ENCODE assay signal across 10 cellular contexts in genomic region chr1:30743584-30744059, GRCh38. TPM values are rescaled to one million over a fixed set of nuclear protein-coding genes. Genes with fewer than 3 reads are reported as not detected.
A peak's percentile ranks its signal among the peaks of the same experiment; 100 is the strongest.
DNase-seq lines count a peak whose midpoint lies in the region; ATAC-seq and TF ChIP-seq lines count a peak whose summit lies in the region.
"Had no signal": no experiment of that assay in that cellular context is flagged by ENCODE, and none has a peak within 500 bp of the region (broad histone marks: within the 10 kb centered on the region; RNA-seq: fewer than 3 reads in every experiment).

No MANE protein-coding gene starts in this region.

- peaks cover 75% of the 10 kb centered on the region for H3K36me3 Mint-ChIP-seq in T-helper 2 cell treated with Interferon-gamma antibody and Interleukin-4, amounts not matched to agents 5 μg/mL and 100 μg/mL, for 36 hours (ENCODE audit: low read depth)

- peak; percentile 34 for ATAC-seq in HG03135 (IDR thresholded peaks at IDR 0.05; ENCODE audit: unreplicated experiment)
- ATAC-seq in HG02973 (IDR thresholded peaks at IDR 0.05; ENCODE audit: unreplicated experiment): no peak

- TF ChIP-seq CTCF in GM13977 (IDR thresholded peaks at IDR 0.05; ENCODE audit: extremely low read depth, insufficient read depth, missing control alignments): no peak

- DNase-seq in GM13977 (ENCODE audit: low spot score) (peak; percentile 78), dermis microvascular lymphatic vessel endothelial cell (ENCODE audit: low read depth in 2 of 2) (peak; percentile 85 to 91), NCI-H2196 (lab: John Stamatoyannopoulos, UW; ENCODE audit: unreplicated experiment) (no peak), cortex of kidney (lab: John Stamatoyannopoulos, UW) (no peak)
- peak; percentile 72 for DNase-seq in T-helper 2 cell treated with Interferon-gamma antibody and Interleukin-4, amounts not matched to agents 5 μg/mL and 100 μg/mL, for 36 hours (ENCODE audit: low spot score)
- DNase-seq in stimulated activated naive CD4-positive, alpha-beta T cell (lab: John Stamatoyannopoulos, UW): peak; percentile 43 to 91 (median 81)

- in situ Hi-C loops in GM13977 (cut with MboI; ENCODE audit: low pct_unique_long_range_greater_than_20kb, low sequenced_read_pairs, unreplicated experiment): loop anchor here (5.0 kb wide), 1 partner anchor 34 kb away; no protein-coding TSS in a partner anchor

- peaks cover 3% of the 10 kb centered on the region for H3K9me3 Mint-ChIP-seq in T-helper 2 cell treated with Interferon-gamma antibody and Interleukin-4, amounts not matched to agents 5 μg/mL and 100 μg/mL, for 36 hours

- no peaks in the 10 kb centered on the region for H3K27me3 Mint-ChIP-seq in T-helper 2 cell treated with Interferon-gamma antibody and Interleukin-4, amounts not matched to agents 5 μg/mL and 100 μg/mL, for 36 hours (ENCODE audit: low read depth)

- H3K27ac Mint-ChIP-seq in T-helper 2 cell treated with Interferon-gamma antibody and Interleukin-4, amounts not matched to agents 5 μg/mL and 100 μg/mL, for 36 hours: peak overlapping the region; percentile 94

- peaks cover 88% of the 10 kb centered on the region for H3K4me1 Mint-ChIP-seq in T-helper 2 cell treated with Interferon-gamma antibody and Interleukin-4, amounts not matched to agents 5 μg/mL and 100 μg/mL, for 36 hours (ENCODE audit: low read depth)

- peak overlapping the region; percentile 87 for H3K4me3 Mint-ChIP-seq in T-helper 2 cell treated with Interferon-gamma antibody and Interleukin-4, amounts not matched to agents 5 μg/mL and 100 μg/mL, for 36 hours

RNA-seq across cellular contexts. Expression of gene LAPTM5, which starts 14.0 kb away (rescaled TPM):
- 28.6 and 69.4 TPM in 2 replicates for total RNA-seq in dermis microvascular lymphatic vessel endothelial cell

RNA-seq across cellular contexts. Expression of gene MATN1, which starts 20.2 kb away (rescaled TPM):
- total RNA-seq in dermis microvascular lymphatic vessel endothelial cell: under 0.01 TPM in 1 of 2 replicates, not detected in the other
- total RNA-seq: glomerular endothelial cell, subcutaneous adipose tissue had no signal

Comparison
In these comparisons a context has a peak if more than half of its experiments do, and no peak if none do; other contexts are left out.
1. DNase-seq: peak in GM13977 (single experiment), T-helper 2 cell treated with Interferon-gamma antibody and Interleukin-4, amounts not matched to agents 5 μg/mL and 100 μg/mL, for 36 hours (single experiment), dermis microvascular lymphatic vessel endothelial cell (2 of 2) and stimulated activated naive CD4-positive, alpha-beta T cell (6 of 6); none in NCI-H2196 (single experiment) and cortex of kidney (single experiment).